Comparison of ENCODE assay signal across 22 cellular contexts in genomic region chr21:45465611-45466329, GRCh38.
DNase-seq lines count a peak whose midpoint lies in the region; ATAC-seq and TF ChIP-seq lines count a peak whose summit lies in the region.
"Had no signal": no experiment of that assay in that cellular context is flagged by ENCODE, and none has a peak within 500 bp of the region (broad histone marks: within the 10 kb centered on the region; RNA-seq: fewer than 3 reads in every experiment).

No MANE protein-coding gene starts in this region.

- no peaks in the 10 kb centered on the region for H3K27me3 ChIP-seq in BLaER1 treated with 17β-estradiol and CSF1 and Interleukin-3, amounts not matched to agents 10 nM and 100 nM
- no peaks in the 10 kb centered on the region for H3K27me3 ChIP-seq in right cardiac atrium (ENCODE audit: control insufficient read depth, insufficient read depth)
- peaks cover 0 to 36% (median 0%) of the 10 kb centered on the region in 3 donors for H3K27me3 ChIP-seq in psoas muscle (ENCODE audit: insufficient read depth in 3 of 3, low read length in 2 of 3)
- no peaks in the 10 kb centered on the region for H3K27me3 ChIP-seq in A673 (replicated peaks; ENCODE audit: insufficient read depth, low read depth, low read length, poor library complexity)
- H3K27me3 ChIP-seq: ascending aorta, suprapubic skin, vagina had no signal

- no peak overlapping the region for H3K4me3 ChIP-seq in BLaER1 treated with 17β-estradiol and CSF1 and Interleukin-3, amounts not matched to agents 10 nM and 100 nM
- H3K4me3 ChIP-seq in right cardiac atrium (ENCODE audit: low read length), result no peak overlapping the region
- no peak overlapping the region for H3K4me3 ChIP-seq in psoas muscle
- H3K4me3 ChIP-seq in A673 (ENCODE audit: low read depth, low read length, poor library complexity, severe bottlenecking), result no peak overlapping the region
- H3K4me3 ChIP-seq: ascending aorta, GM23338, smooth muscle cell, suprapubic skin, vagina had no signal

- no peak overlapping the region for H3K9ac ChIP-seq in BLaER1 treated with 17β-estradiol and CSF1 and Interleukin-3, amounts not matched to agents 10 nM and 100 nM

- H3K4me2 ChIP-seq in BLaER1 treated with 17β-estradiol and CSF1 and Interleukin-3, amounts not matched to agents 10 nM and 100 nM, result peak overlapping the region in 8 of 11 experiments; percentile 44 to 77 (median 65); a peak in 16 of 22 replicates
- H3K4me2 ChIP-seq: GM23338, smooth muscle cell had no signal

- no peak for DNase-seq in activated B cell treated with CpG ODN at 0.5 μM for 24 hours
- peak; percentile 13 to 61 (median 52) for DNase-seq in right cardiac atrium
- peak; percentile 13 to 26 for DNase-seq in psoas muscle
- DNase-seq in A673 (ENCODE audit: low spot score), result no peak
- no peak for DNase-seq in NCI-H510A treated with DMSO at 0.1 percent for 48 hours (lab: John Stamatoyannopoulos, UW)
- DNase-seq in stimulated activated naive CD8-positive, alpha-beta T cell treated with anti-CD3 and anti-CD28 coated beads, Interleukin-15, amount 100 ng/mL, for 72 hours, result no peak
- no peak for DNase-seq in NCI-H748 treated with DMSO at 0.1 percent for 48 hours (lab: John Stamatoyannopoulos, UW)
- DNase-seq: ACHN; activated CD4-positive, alpha-beta T cell treated with anti-CD3 and anti-CD28 coated beads, Interleukin-2, amount 50 U/mL, for 1 hour; activated CD8-positive, alpha-beta memory T cell treated with anti-CD3 and anti-CD28 coated beads, Interleukin-2, amount 10 ng/mL, durations not matched to agents 7 days and 5 days; KG1; NCI-H1436 had no signal

- peaks cover 6 to 62% (median 48%) of the 10 kb centered on the region in 10 experiments for H3K4me1 ChIP-seq in BLaER1 treated with 17β-estradiol and CSF1 and Interleukin-3, amounts not matched to agents 10 nM and 100 nM
- H3K4me1 ChIP-seq in right cardiac atrium (ENCODE audit: control insufficient read depth, insufficient read depth, low read length), result no peaks in the 10 kb centered on the region
- H3K4me1 ChIP-seq in psoas muscle, result no peaks in the 10 kb centered on the region
- H3K4me1 ChIP-seq in A673 (ENCODE audit: insufficient read depth, low read length, poor library complexity, severe bottlenecking), result no peaks in the 10 kb centered on the region

- peaks cover 13% of the 10 kb centered on the region for H3K9me3 Mint-ChIP-seq in activated B cell treated with CpG ODN at 0.5 μM for 24 hours
- no peaks in the 10 kb centered on the region for H3K9me3 Mint-ChIP-seq in stimulated activated naive CD8-positive, alpha-beta T cell treated with anti-CD3 and anti-CD28 coated beads, Interleukin-15, amount 100 ng/mL, for 72 hours
- H3K9me3 Mint-ChIP-seq: activated T-helper 1 cell treated with anti-CD3 and anti-CD28 coated beads, Interleukin-12 subunit alpha, Interleukin-12 subunit beta, Interleukin-2, Interleukin-4 antibody, amounts not matched to agents 30 ng/mL and 10 ng/mL and 1 ng/mL, durations not matched to agents 14 hours and 24 hours and 36 hours; T-helper 2 cell treated with Interferon-gamma antibody and Interleukin-4, amounts not matched to agents 5 μg/mL and 100 μg/mL, for 36 hours had no signal

- no peak overlapping the region for H3K27ac ChIP-seq in BLaER1 treated with 17β-estradiol and CSF1 and Interleukin-3, amounts not matched to agents 10 nM and 100 nM
- H3K27ac ChIP-seq in right cardiac atrium (ENCODE audit: low read length), result no peak overlapping the region
- no peak overlapping the region for H3K27ac ChIP-seq in psoas muscle
- H3K27ac ChIP-seq in A673 (ENCODE audit: low read depth, low read length, poor library complexity, severe bottlenecking), result no peak overlapping the region
- H3K27ac ChIP-seq: suprapubic skin, vagina, VCaP had no signal

- peak overlapping the region; percentile 16 for H3K4me3 Mint-ChIP-seq in activated B cell treated with CpG ODN at 0.5 μM for 24 hours
- H3K4me3 Mint-ChIP-seq in stimulated activated naive CD8-positive, alpha-beta T cell treated with anti-CD3 and anti-CD28 coated beads, Interleukin-15, amount 100 ng/mL, for 72 hours, result no peak overlapping the region
- H3K4me3 Mint-ChIP-seq: activated CD8-positive, alpha-beta memory T cell treated with anti-CD3 and anti-CD28 coated beads, Interleukin-2, amount 10 ng/mL, durations not matched to agents 7 days and 5 days; activated naive CD8-positive, alpha-beta T cell; activated T-helper 1 cell treated with anti-CD3 and anti-CD28 coated beads, Interleukin-12 subunit alpha, Interleukin-12 subunit beta, Interleukin-2, Interleukin-4 antibody, amounts not matched to agents 30 ng/mL and 10 ng/mL and 1 ng/mL, durations not matched to agents 14 hours and 24 hours and 36 hours; GM23338; T-helper 2 cell treated with Interferon-gamma antibody and Interleukin-4, amounts not matched to agents 5 μg/mL and 100 μg/mL, for 36 hours had no signal

- H3K9me3 ChIP-seq in BLaER1 treated with 17β-estradiol and CSF1 and Interleukin-3, amounts not matched to agents 10 nM and 100 nM (replicated peaks in 1 of 11), result peaks cover 0 to 16% (median 6%) of the 10 kb centered on the region in 11 experiments; a peak in 12 of 22 replicates
- H3K9me3 ChIP-seq in right cardiac atrium (ENCODE audit: control insufficient read depth, low read length), result no peaks in the 10 kb centered on the region
- peaks cover 12% of the 10 kb centered on the region for H3K9me3 ChIP-seq in psoas muscle
- peaks cover 11% of the 10 kb centered on the region for H3K9me3 ChIP-seq in A673 (ENCODE audit: low read depth, low read length, poor library complexity, severe bottlenecking)
- H3K9me3 ChIP-seq: suprapubic skin, vagina had no signal

- CTCF ChIA-PET in activated B cell treated with CpG ODN at 0.5 μM for 24 hours (lab: Charles Lee), result no interaction called here
- CTCF ChIA-PET in A673 (lab: Charles Lee), result no interaction called here

- no peaks in the 10 kb centered on the region for H3K36me3 ChIP-seq in BLaER1 treated with 17β-estradiol and CSF1 and Interleukin-3, amounts not matched to agents 10 nM and 100 nM
- H3K36me3 ChIP-seq in psoas muscle (ENCODE audit: insufficient read depth in 1 of 2, low read depth in 1 of 2) (no peaks in the 10 kb centered on the region), A673 (ENCODE audit: insufficient read depth, low read length, poor library complexity, severe bottlenecking) (no peaks in the 10 kb centered on the region)

- TF ChIP-seq CTCF in activated B cell treated with CpG ODN at 0.5 μM for 24 hours (IDR thresholded peaks at IDR 0.05) (no peak), psoas muscle (IDR thresholded peaks at IDR 0.05) (no peak), A673 (conservative IDR thresholded peaks at IDR 0.05; ENCODE audit: low read depth, low read length) (no peak)

- H4K20me1 ChIP-seq in BLaER1 treated with 17β-estradiol and CSF1 and Interleukin-3, amounts not matched to agents 10 nM and 100 nM, result peaks cover 0 to 2% (median 0%) of the 10 kb centered on the region in 11 experiments; a peak in 1 of 22 replicates

- no peak overlapping the region for H3K27ac Mint-ChIP-seq in activated B cell treated with CpG ODN at 0.5 μM for 24 hours
- no peak overlapping the region for H3K27ac Mint-ChIP-seq in stimulated activated naive CD8-positive, alpha-beta T cell treated with anti-CD3 and anti-CD28 coated beads, Interleukin-15, amount 100 ng/mL, for 72 hours
- H3K27ac Mint-ChIP-seq: activated CD8-positive, alpha-beta memory T cell treated with anti-CD3 and anti-CD28 coated beads, Interleukin-2, amount 10 ng/mL, durations not matched to agents 7 days and 5 days; activated naive CD8-positive, alpha-beta T cell; activated T-helper 1 cell treated with anti-CD3 and anti-CD28 coated beads, Interleukin-12 subunit alpha, Interleukin-12 subunit beta, Interleukin-2, Interleukin-4 antibody, amounts not matched to agents 30 ng/mL and 10 ng/mL and 1 ng/mL, durations not matched to agents 14 hours and 24 hours and 36 hours; T-helper 2 cell treated with Interferon-gamma antibody and Interleukin-4, amounts not matched to agents 5 μg/mL and 100 μg/mL, for 36 hours had no signal

- WGBS in right cardiac atrium, result 73% methylated on average over 27 of the region's 27 CpGs
- 72 to 79% (median 75%) methylated on average over 25 to 27 of the region's 27 CpGs for WGBS in psoas muscle, 3 donors

- intact Hi-C loops in activated B cell treated with CpG ODN at 0.5 μM for 24 hours (cut with micrococcal nuclease) (no loop called here), right cardiac atrium (cut with DNase I) (no loop called here), psoas muscle (cut with DNase I) (no loop called here), A673 (cut with micrococcal nuclease; ENCODE audit: unreplicated experiment) (no loop called here)

- peaks cover 14% of the 10 kb centered on the region for H3K27me3 Mint-ChIP-seq in activated B cell treated with CpG ODN at 0.5 μM for 24 hours
- peaks cover 17% of the 10 kb centered on the region for H3K27me3 Mint-ChIP-seq in stimulated activated naive CD8-positive, alpha-beta T cell treated with anti-CD3 and anti-CD28 coated beads, Interleukin-15, amount 100 ng/mL, for 72 hours
- H3K27me3 Mint-ChIP-seq: activated naive CD8-positive, alpha-beta T cell had no signal

- POLR2A ChIA-PET in activated B cell treated with CpG ODN at 0.5 μM for 24 hours (lab: Charles Lee), result no interaction called here
- POLR2A ChIA-PET in A673 (lab: Charles Lee; ENCODE audit: low non-redundant PET), result no interaction called here

- BruUV-seq in A673 (replicated peaks; lab: Mats Ljungman, UMichigan), result no TSS peak

- ATAC-seq in activated B cell treated with CpG ODN at 0.5 μM for 24 hours (ENCODE audit: low read depth) (no peak), right cardiac atrium (no peak), psoas muscle (no peak)
- no peak for ATAC-seq in stimulated activated naive CD8-positive, alpha-beta T cell treated with anti-CD3 and anti-CD28 coated beads, Interleukin-15, amount 100 ng/mL, for 72 hours
- ATAC-seq: activated CD8-positive, alpha-beta memory T cell treated with anti-CD3 and anti-CD28 coated beads, Interleukin-2, amount 10 ng/mL, durations not matched to agents 7 days and 5 days; GM23338 had no signal

- H3K4me1 Mint-ChIP-seq in activated B cell treated with CpG ODN at 0.5 μM for 24 hours, result peaks cover 14% of the 10 kb centered on the region
- H3K4me1 Mint-ChIP-seq in stimulated activated naive CD8-positive, alpha-beta T cell treated with anti-CD3 and anti-CD28 coated beads, Interleukin-15, amount 100 ng/mL, for 72 hours, result peaks cover 9% of the 10 kb centered on the region
- H3K4me1 Mint-ChIP-seq: activated CD8-positive, alpha-beta memory T cell treated with anti-CD3 and anti-CD28 coated beads, Interleukin-2, amount 10 ng/mL, durations not matched to agents 7 days and 5 days had no signal

- no peaks in the 10 kb centered on the region for H3K36me3 Mint-ChIP-seq in activated B cell treated with CpG ODN at 0.5 μM for 24 hours (ENCODE audit: low read depth)
- H3K36me3 Mint-ChIP-seq: activated CD8-positive, alpha-beta memory T cell treated with anti-CD3 and anti-CD28 coated beads, Interleukin-2, amount 10 ng/mL, durations not matched to agents 7 days and 5 days had no signal

Comparison
In these comparisons a context has a peak if more than half of its experiments do, and no peak if none do; other contexts are left out.
1. DNase-seq: peak in right cardiac atrium (3 of 3) and psoas muscle (2 of 2); none in activated B cell treated with CpG ODN at 0.5 μM for 24 hours (single experiment), A673 (single experiment), NCI-H510A treated with DMSO at 0.1 percent for 48 hours (single experiment), stimulated activated naive CD8-positive, alpha-beta T cell treated with anti-CD3 and anti-CD28 coated beads, Interleukin-15, amount 100 ng/mL, for 72 hours (0 of 2) and NCI-H748 treated with DMSO at 0.1 percent for 48 hours (single experiment).